Comparison of ENCODE assay signal across 2 cellular contexts in genomic region chr9:114889802-114890224, GRCh38.
TF ChIP-seq lines count a peak whose summit lies in the region.

No MANE protein-coding gene starts in this region.

TF ChIP-seq in A549, 52 proteins besides CTCF, POLR2A, EP300 and RAD21 (continued from another document):
- TF ChIP-seq, protein P1, sequence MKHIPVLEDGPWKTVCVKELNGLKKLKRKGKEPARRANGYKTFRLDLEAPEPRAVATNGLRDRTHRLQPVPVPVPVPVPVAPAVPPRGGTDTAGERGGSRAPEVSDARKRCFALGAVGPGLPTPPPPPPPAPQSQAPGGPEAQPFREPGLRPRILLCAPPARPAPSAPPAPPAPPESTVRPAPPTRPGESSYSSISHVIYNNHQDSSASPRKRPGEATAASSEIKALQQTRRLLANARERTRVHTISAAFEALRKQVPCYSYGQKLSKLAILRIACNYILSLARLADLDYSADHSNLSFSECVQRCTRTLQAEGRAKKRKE (CRISPR knock-in tag; IDR thresholded peaks at IDR 0.05; ENCODE audit: low read depth): no peak
- no peak for TF ChIP-seq NPAS2 (CRISPR knock-in tag; IDR thresholded peaks at IDR 0.05; ENCODE audit: borderline replicate concordance)
- TF ChIP-seq CHD2 (IDR thresholded peaks at IDR 0.05; ENCODE audit: low read length, partially characterized antibody): no peak

TF ChIP-seq in WTC11, 78 proteins besides CTCF, POLR2A, EP300 and RAD21 (continued from another document):
- TF ChIP-seq, protein P2, sequence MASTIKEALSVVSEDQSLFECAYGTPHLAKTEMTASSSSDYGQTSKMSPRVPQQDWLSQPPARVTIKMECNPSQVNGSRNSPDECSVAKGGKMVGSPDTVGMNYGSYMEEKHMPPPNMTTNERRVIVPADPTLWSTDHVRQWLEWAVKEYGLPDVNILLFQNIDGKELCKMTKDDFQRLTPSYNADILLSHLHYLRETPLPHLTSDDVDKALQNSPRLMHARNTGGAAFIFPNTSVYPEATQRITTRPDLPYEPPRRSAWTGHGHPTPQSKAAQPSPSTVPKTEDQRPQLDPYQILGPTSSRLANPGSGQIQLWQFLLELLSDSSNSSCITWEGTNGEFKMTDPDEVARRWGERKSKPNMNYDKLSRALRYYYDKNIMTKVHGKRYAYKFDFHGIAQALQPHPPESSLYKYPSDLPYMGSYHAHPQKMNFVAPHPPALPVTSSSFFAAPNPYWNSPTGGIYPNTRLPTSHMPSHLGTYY (CRISPR knock-in tag; IDR thresholded peaks at IDR 0.05): no peak
- TF ChIP-seq ZNF138 (CRISPR knock-in tag; conservative IDR thresholded peaks at IDR 0.05) (no peak), ELF4 (CRISPR knock-in tag; IDR thresholded peaks at IDR 0.05; ENCODE audit: low read depth) (no peak), CBFB (CRISPR knock-in tag; IDR thresholded peaks at IDR 0.05; ENCODE audit: low read depth) (no peak), OVOL2 (CRISPR knock-in tag; IDR thresholded peaks at IDR 0.05; ENCODE audit: borderline replicate concordance) (no peak), CREB1 (CRISPR knock-in tag; IDR thresholded peaks at IDR 0.05) (no peak), ZNF423 (CRISPR knock-in tag; IDR thresholded peaks at IDR 0.05) (no peak), MXD4 (CRISPR knock-in tag; IDR thresholded peaks at IDR 0.05; ENCODE audit: borderline replicate concordance) (no peak), NFATC4 (CRISPR knock-in tag; IDR thresholded peaks at IDR 0.05) (no peak)
